ENCODE assay signal across 20 cellular contexts in the genomic region with DNA sequence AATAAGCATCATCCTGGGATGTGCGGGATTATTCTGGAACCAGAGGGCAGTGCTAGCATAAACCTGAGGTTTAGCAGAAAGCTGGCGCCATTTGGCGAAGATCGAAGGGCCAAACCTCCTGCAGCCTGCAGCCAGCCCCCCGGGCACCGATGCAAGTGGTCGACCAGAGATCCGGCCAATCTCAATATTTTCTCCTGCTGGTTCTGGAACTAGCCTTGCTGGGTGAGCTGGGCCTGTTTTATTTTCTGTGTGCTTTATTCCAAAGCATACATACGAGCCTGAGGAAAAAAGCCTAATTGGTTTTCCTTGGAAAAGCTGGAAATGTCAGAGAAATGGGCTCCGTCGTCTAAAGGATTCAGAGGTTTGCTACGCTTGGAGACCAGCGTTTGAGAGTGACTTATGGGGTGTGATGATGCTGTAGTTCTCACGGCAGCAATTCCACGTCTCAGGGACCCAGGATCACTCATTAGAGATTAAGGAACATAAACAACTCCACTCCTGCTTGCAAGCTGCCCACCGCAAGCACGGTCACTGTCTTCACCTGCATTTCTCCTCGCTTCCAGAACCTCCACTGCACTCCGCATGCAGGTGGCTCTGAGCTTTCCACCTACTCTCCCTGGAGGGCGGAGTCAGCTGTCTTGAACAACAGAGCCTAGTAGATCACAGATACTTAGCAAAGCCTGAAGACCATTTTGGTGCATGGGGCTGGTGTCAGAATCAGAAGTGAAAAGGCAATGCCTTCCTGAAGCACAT.
A peak's percentile ranks its signal among the peaks of the same experiment; 100 is the strongest.
DNase-seq lines count a peak whose midpoint lies in the region; ATAC-seq, FAIRE-seq and TF ChIP-seq lines count a peak whose summit lies in the region.
"Had no signal": no experiment of that assay in that cellular context is flagged by ENCODE, and none has a peak within 500 bp of the region (broad histone marks: within the 10 kb centered on the region; RNA-seq: fewer than 3 reads in every experiment).

No MANE protein-coding gene starts in this region.

- DNase-seq in kidney (peak; percentile 15), posterior vena cava (ENCODE audit: low spot score) (peak; percentile 69), erythroblast (lab: John Stamatoyannopoulos, UW) (no peak), type B pancreatic cell (ENCODE audit: extremely low spot score, unreplicated experiment) (no peak)
- DNase-seq: ACHN; C1 segment of cervical spinal cord; CD4-positive, alpha-beta T cell; DMS153; DMS79 treated with DMSO at 0.1 percent for 48 hours; EL; GOT3 had no signal

- intact Hi-C loops in kidney (cut with DNase I), result no loop called here
- intact Hi-C loops in posterior vena cava (cut with DNase I), result no loop called here

- ATAC-seq in GM21717 (IDR thresholded peaks at IDR 0.05; ENCODE audit: unreplicated experiment) (no peak), HG02759 (IDR thresholded peaks at IDR 0.05; ENCODE audit: unreplicated experiment) (no peak)

- no peak overlapping the region for H3K27ac Mint-ChIP-seq in type B pancreatic cell
- H3K27ac Mint-ChIP-seq: B cell; CD4-positive, alpha-beta T cell had no signal

- CTCF ChIA-PET in HEK293 (lab: Yijun Ruan, JAX), result interaction anchor here (0.7 kb wide), 1 partner anchor 215 kb away, joined by 3 read pairs; no protein-coding TSS in a partner anchor

- H3K36me3 ChIP-seq in HEK293 (ENCODE audit: control insufficient read depth in 2 of 2, insufficient read depth in 1 of 2, low read length in 2 of 2), result no peaks in the 10 kb centered on the region
- H3K36me3 ChIP-seq in kidney (ENCODE audit: control insufficient read depth in 1 of 2, insufficient read depth in 2 of 2, low read length in 2 of 2), result no peaks in the 10 kb centered on the region
- H3K36me3 ChIP-seq: HAP-1 had no signal

- no peak for TF ChIP-seq POLR2A in erythroblast (IDR thresholded peaks at IDR 0.05; ENCODE audit: low read length)

- no peak overlapping the region for H3K9ac ChIP-seq in kidney (ENCODE audit: low read length in 2 of 2)

- H3K4me3 Mint-ChIP-seq in type B pancreatic cell, result no peak overlapping the region
- H3K4me3 Mint-ChIP-seq: B cell; CD4-positive, alpha-beta T cell had no signal

- no peaks in the 10 kb centered on the region for H3K4me1 ChIP-seq in HEK293 (ENCODE audit: control insufficient read depth, insufficient read depth, low read length)
- peaks cover 3 to 7% of the 10 kb centered on the region in 2 donors for H3K4me1 ChIP-seq in kidney (ENCODE audit: control insufficient read depth in 1 of 2, insufficient read depth in 1 of 2, low read depth in 1 of 2, low read length in 2 of 2)
- H3K4me1 ChIP-seq: HAP-1 had no signal

- no peaks in the 10 kb centered on the region for H3K36me3 Mint-ChIP-seq in type B pancreatic cell

- H3K9me3 Mint-ChIP-seq in type B pancreatic cell, result no peaks in the 10 kb centered on the region
- H3K9me3 Mint-ChIP-seq: CD4-positive, alpha-beta T cell had no signal

- H3K9me3 ChIP-seq in HEK293 (ENCODE audit: control insufficient read depth, insufficient read depth, low read depth, low read length) (no peaks in the 10 kb centered on the region), kidney (ENCODE audit: control insufficient read depth in 1 of 2, low read length in 2 of 2) (no peaks in the 10 kb centered on the region)
- H3K9me3 ChIP-seq: HAP-1 had no signal

- peaks cover 22% of the 10 kb centered on the region for H3K4me1 Mint-ChIP-seq in type B pancreatic cell (ENCODE audit: unreplicated experiment)

- TF ChIP-seq CTCF in HEK293 (tag by site-specific recombination; IDR thresholded peaks at IDR 0.05) (no peak), kidney (IDR thresholded peaks at IDR 0.05; ENCODE audit: borderline replicate concordance, extremely low read depth, insufficient read depth) (no peak), type B pancreatic cell (conservative IDR thresholded peaks at IDR 0.05) (no peak)

- H3K27ac ChIP-seq in HEK293 (ENCODE audit: extremely low read depth, low read depth, low read length) (no peak overlapping the region), angular gyrus (ENCODE audit: low read depth, low read length) (peak overlapping the region; percentile 85), kidney (ENCODE audit: low read depth in 2 of 2, low read length in 2 of 2) (no peak overlapping the region)
- H3K27ac ChIP-seq: HL-60 had no signal

- peaks cover 31% of the 10 kb centered on the region for H3K27me3 Mint-ChIP-seq in type B pancreatic cell
- H3K27me3 Mint-ChIP-seq: B cell; CD4-positive, alpha-beta T cell had no signal

- H3K4me3 ChIP-seq in HEK293 (ENCODE audit: low read depth, low read length), result no peak overlapping the region
- no peak overlapping the region for H3K4me3 ChIP-seq in kidney (ENCODE audit: low read length in 2 of 2)
- H3K4me3 ChIP-seq: HAP-1 had no signal

- POLR2A ChIA-PET in HEK293 (lab: Yijun Ruan, JAX), result no interaction called here

- no peak for FAIRE-seq in kidney (lab: Jason Lieb, UNC)
- FAIRE-seq: G401.6, GM12891 had no signal

TF ChIP-seq in HEK293, 187 proteins besides CTCF, POLR2A, EP300 and RAD21:
- TF ChIP-seq ZNF76 (tag by site-specific recombination; IDR thresholded peaks at IDR 0.05; ENCODE audit: borderline replicate concordance, low read depth), result no peak
- TF ChIP-seq ZBTB17 (tag by site-specific recombination; IDR thresholded peaks at IDR 0.05), result 0 out of 2 replicates have a peak, but pooled peaks have one; percentile 36

Comparison
In these comparisons a context has a peak if more than half of its experiments do, and no peak if none do; other contexts are left out.
1. DNase-seq: peak in kidney (single experiment) and posterior vena cava (single experiment); none in erythroblast (0 of 2) and type B pancreatic cell (single experiment).